15 cellular contexts compared by ENCODE assay signal in the genomic region with DNA sequence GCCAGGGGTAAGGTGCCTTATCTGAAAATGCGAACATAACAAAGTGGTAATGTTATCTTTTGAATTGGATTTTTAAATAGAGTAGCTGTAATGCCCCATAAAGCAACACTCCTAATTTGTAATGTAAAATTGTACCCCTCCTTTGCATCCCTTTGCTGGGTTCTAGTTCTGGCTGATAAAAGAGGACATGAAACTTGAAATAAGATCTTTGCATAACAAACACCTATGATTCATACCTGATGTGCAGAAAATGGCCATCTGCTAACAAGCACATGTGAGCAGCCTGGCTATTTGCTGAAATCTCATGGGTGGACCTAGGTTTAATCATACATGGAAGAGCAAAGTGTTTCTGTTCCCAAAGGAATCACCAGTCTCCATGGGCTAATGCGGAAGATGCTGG.
DNase-seq lines count a peak whose midpoint lies in the region; ATAC-seq and TF ChIP-seq lines count a peak whose summit lies in the region.
"Had no signal": no experiment of that assay in that cellular context is flagged by ENCODE, and none has a peak within 500 bp of the region (broad histone marks: within the 10 kb centered on the region; RNA-seq: fewer than 3 reads in every experiment).

No MANE protein-coding gene starts in this region.

- TF ChIP-seq RAD21 in SK-N-SH (IDR thresholded peaks at IDR 0.05; ENCODE audit: low read length), result no peak

- no peaks in the 10 kb centered on the region for H3K79me2 ChIP-seq in SK-N-SH (ENCODE audit: insufficient read depth)

- no peak overlapping the region for H3K9ac ChIP-seq in SK-N-SH

- no peaks in the 10 kb centered on the region for H3K9me2 ChIP-seq in SK-N-SH

- H2AFZ ChIP-seq in SK-N-SH (ENCODE audit: low read depth), result no peak overlapping the region

- POLR2A ChIA-PET in SK-N-SH (lab: Yijun Ruan, JAX), result no interaction called here

- TF ChIP-seq CTCF in SK-N-SH (IDR thresholded peaks at IDR 0.05), result no peak
- no peak for TF ChIP-seq CTCF in nephron progenitor cell (IDR thresholded peaks at IDR 0.05)
- TF ChIP-seq CTCF in GM13977 (IDR thresholded peaks at IDR 0.05; ENCODE audit: extremely low read depth, insufficient read depth, missing control alignments), result no peak

- H3K4me2 ChIP-seq in SK-N-SH, result no peak overlapping the region
- H3K4me2 ChIP-seq: A549 had no signal

- no peak for DNase-seq in SK-N-SH
- no peak for DNase-seq in activated CD4-positive, CD25-positive, alpha-beta regulatory T cell (lab: John Stamatoyannopoulos, UW)
- no peak for DNase-seq in nephron progenitor cell
- DNase-seq in iPS-NIHi7 (ENCODE audit: extremely low spot score), result no peak
- DNase-seq in GM13977 (ENCODE audit: low spot score), result no peak
- DNase-seq: activated naive CD4-positive, alpha-beta T cell treated with Interleukin-2 at 50 U/mL for 16 hours; NCI-H1092; Peyer's patch; WERI-Rb-1 had no signal

- TF ChIP-seq EP300 in SK-N-SH (IDR thresholded peaks at IDR 0.05; ENCODE audit: borderline replicate concordance in 1 of 2, low read depth in 1 of 2, low read length in 1 of 2), result no peak

- H3K27ac Mint-ChIP-seq in nephron progenitor cell, result no peak overlapping the region

- in situ Hi-C loops in GM13977 (cut with MboI; ENCODE audit: low pct_unique_long_range_greater_than_20kb, low sequenced_read_pairs, unreplicated experiment), result no loop called here

- no peaks in the 10 kb centered on the region for H3K27me3 ChIP-seq in SK-N-SH (ENCODE audit: insufficient read depth)
- H3K27me3 ChIP-seq: Peyer's patch had no signal

- no peak overlapping the region for H3K4me3 Mint-ChIP-seq in nephron progenitor cell

- peaks cover 35% of the 10 kb centered on the region for H3K4me1 Mint-ChIP-seq in nephron progenitor cell

- no peak for ATAC-seq in SK-N-SH treated with all-trans-retinoic acid at 6 μM for 48 hours
- ATAC-seq in HG02759 (IDR thresholded peaks at IDR 0.05; ENCODE audit: unreplicated experiment), result peak; percentile 59
- ATAC-seq in HG03571 (IDR thresholded peaks at IDR 0.05; ENCODE audit: unreplicated experiment), result peak; percentile 60
- ATAC-seq: A549 had no signal

- CTCF ChIA-PET in SK-N-SH (lab: Yijun Ruan, JAX), result interaction anchor here (1.8 to 2.5 kb wide), 2 partner anchors 10 to 19 kb away, joined by 6 to 9 read pairs; no protein-coding TSS in a partner anchor

- H3K9me3 ChIP-seq in SK-N-SH, result no peaks in the 10 kb centered on the region
- H3K9me3 ChIP-seq: A549, Peyer's patch had no signal

- 46% methylated on average over 2 of the region's 2 CpGs for WGBS in SK-N-SH (ENCODE audit: low lambda C conversion rate)

- no peaks in the 10 kb centered on the region for H4K20me1 ChIP-seq in SK-N-SH (ENCODE audit: insufficient read depth)

- peaks cover 6% of the 10 kb centered on the region for H3K36me3 Mint-ChIP-seq in nephron progenitor cell (ENCODE audit: low read depth)

- peaks cover 3 to 6% of the 10 kb centered on the region in 2 experiments; a peak in 3 of 4 replicates for H3K4me1 ChIP-seq in SK-N-SH (ENCODE audit: control insufficient read depth in 1 of 2, insufficient read depth in 2 of 2, low read depth in 1 of 2, low read length in 1 of 2)
- H3K4me1 ChIP-seq: A549, Peyer's patch had no signal

- H3K36me3 ChIP-seq in SK-N-SH (replicated peaks in 1 of 2; ENCODE audit: control insufficient read depth in 1 of 2, insufficient read depth in 2 of 2, low read length in 1 of 2), result no peaks in the 10 kb centered on the region
- H3K36me3 ChIP-seq: Peyer's patch, WERI-Rb-1 had no signal

- no peaks in the 10 kb centered on the region for H3F3A ChIP-seq in SK-N-SH (replicated peaks; ENCODE audit: insufficient read depth)

- H3K4me3 ChIP-seq in SK-N-SH (ENCODE audit: low read depth in 2 of 2, low read length in 1 of 2), result no peak overlapping the region
- H3K4me3 ChIP-seq: A549, coronary artery, Peyer's patch, skin epidermis had no signal

- H3K27ac ChIP-seq in SK-N-SH (ENCODE audit: low read depth in 2 of 2, low read length in 1 of 2), result no peak overlapping the region
- H3K27ac ChIP-seq: A549, coronary artery, Peyer's patch, skin epidermis, WERI-Rb-1 had no signal

- no peaks in the 10 kb centered on the region for H3K27me3 Mint-ChIP-seq in nephron progenitor cell (ENCODE audit: low read depth, poor library complexity)

- H3K9me3 Mint-ChIP-seq in nephron progenitor cell, result peaks cover 8% of the 10 kb centered on the region

TF ChIP-seq in SK-N-SH, 30 proteins besides CTCF, POLR2A, EP300 and RAD21:
- TF ChIP-seq GATA2 (CRISPR knock-in tag; IDR thresholded peaks at IDR 0.05), result peak; percentile 10; the same call in 1 of the 2 replicates
- TF ChIP-seq, protein P1, sequence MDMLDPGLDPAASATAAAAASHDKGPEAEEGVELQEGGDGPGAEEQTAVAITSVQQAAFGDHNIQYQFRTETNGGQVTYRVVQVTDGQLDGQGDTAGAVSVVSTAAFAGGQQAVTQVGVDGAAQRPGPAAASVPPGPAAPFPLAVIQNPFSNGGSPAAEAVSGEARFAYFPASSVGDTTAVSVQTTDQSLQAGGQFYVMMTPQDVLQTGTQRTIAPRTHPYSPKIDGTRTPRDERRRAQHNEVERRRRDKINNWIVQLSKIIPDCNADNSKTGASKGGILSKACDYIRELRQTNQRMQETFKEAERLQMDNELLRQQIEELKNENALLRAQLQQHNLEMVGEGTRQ (IDR thresholded peaks at IDR 0.05; ENCODE audit: borderline replicate concordance, low read depth, low read length), result no peak

TF ChIP-seq in SK-N-SH treated with all-trans-retinoic acid at 6 μM for 48 hours, 23 proteins besides CTCF, POLR2A, EP300 and RAD21 (continues in another document):
- TF ChIP-seq, protein P2, sequence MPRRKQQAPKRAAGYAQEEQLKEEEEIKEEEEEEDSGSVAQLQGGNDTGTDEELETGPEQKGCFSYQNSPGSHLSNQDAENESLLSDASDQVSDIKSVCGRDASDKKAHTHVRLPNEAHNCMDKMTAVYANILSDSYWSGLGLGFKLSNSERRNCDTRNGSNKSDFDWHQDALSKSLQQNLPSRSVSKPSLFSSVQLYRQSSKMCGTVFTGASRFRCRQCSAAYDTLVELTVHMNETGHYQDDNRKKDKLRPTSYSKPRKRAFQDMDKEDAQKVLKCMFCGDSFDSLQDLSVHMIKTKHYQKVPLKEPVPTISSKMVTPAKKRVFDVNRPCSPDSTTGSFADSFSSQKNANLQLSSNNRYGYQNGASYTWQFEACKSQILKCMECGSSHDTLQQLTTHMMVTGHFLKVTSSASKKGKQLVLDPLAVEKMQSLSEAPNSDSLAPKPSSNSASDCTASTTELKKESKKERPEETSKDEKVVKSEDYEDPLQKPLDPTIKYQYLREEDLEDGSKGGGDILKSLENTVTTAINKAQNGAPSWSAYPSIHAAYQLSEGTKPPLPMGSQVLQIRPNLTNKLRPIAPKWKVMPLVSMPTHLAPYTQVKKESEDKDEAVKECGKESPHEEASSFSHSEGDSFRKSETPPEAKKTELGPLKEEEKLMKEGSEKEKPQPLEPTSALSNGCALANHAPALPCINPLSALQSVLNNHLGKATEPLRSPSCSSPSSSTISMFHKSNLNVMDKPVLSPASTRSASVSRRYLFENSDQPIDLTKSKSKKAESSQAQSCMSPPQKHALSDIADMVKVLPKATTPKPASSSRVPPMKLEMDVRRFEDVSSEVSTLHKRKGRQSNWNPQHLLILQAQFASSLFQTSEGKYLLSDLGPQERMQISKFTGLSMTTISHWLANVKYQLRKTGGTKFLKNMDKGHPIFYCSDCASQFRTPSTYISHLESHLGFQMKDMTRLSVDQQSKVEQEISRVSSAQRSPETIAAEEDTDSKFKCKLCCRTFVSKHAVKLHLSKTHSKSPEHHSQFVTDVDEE (CRISPR knock-in tag; IDR thresholded peaks at IDR 0.05), result no peak
- TF ChIP-seq ZNF70 (CRISPR knock-in tag; IDR thresholded peaks at IDR 0.05) (no peak), ZC3H10 (CRISPR knock-in tag; IDR thresholded peaks at IDR 0.05) (no peak), PPARA (CRISPR knock-in tag; IDR thresholded peaks at IDR 0.05; ENCODE audit: borderline replicate concordance) (no peak), GLIS3 (CRISPR knock-in tag; IDR thresholded peaks at IDR 0.05) (no peak), ZFP30 (CRISPR knock-in tag; IDR thresholded peaks at IDR 0.05) (no peak), ESRRG (CRISPR knock-in tag; IDR thresholded peaks at IDR 0.05) (no peak), ZNF8 (CRISPR knock-in tag; IDR thresholded peaks at IDR 0.05) (no peak)
- TF ChIP-seq, protein P3, sequence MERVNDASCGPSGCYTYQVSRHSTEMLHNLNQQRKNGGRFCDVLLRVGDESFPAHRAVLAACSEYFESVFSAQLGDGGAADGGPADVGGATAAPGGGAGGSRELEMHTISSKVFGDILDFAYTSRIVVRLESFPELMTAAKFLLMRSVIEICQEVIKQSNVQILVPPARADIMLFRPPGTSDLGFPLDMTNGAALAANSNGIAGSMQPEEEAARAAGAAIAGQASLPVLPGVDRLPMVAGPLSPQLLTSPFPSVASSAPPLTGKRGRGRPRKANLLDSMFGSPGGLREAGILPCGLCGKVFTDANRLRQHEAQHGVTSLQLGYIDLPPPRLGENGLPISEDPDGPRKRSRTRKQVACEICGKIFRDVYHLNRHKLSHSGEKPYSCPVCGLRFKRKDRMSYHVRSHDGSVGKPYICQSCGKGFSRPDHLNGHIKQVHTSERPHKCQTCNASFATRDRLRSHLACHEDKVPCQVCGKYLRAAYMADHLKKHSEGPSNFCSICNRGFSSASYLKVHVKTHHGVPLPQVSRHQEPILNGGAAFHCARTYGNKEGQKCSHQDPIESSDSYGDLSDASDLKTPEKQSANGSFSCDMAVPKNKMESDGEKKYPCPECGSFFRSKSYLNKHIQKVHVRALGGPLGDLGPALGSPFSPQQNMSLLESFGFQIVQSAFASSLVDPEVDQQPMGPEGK (CRISPR knock-in tag; IDR thresholded peaks at IDR 0.05; ENCODE audit: borderline replicate concordance), result no peak
- TF ChIP-seq, protein P4, sequence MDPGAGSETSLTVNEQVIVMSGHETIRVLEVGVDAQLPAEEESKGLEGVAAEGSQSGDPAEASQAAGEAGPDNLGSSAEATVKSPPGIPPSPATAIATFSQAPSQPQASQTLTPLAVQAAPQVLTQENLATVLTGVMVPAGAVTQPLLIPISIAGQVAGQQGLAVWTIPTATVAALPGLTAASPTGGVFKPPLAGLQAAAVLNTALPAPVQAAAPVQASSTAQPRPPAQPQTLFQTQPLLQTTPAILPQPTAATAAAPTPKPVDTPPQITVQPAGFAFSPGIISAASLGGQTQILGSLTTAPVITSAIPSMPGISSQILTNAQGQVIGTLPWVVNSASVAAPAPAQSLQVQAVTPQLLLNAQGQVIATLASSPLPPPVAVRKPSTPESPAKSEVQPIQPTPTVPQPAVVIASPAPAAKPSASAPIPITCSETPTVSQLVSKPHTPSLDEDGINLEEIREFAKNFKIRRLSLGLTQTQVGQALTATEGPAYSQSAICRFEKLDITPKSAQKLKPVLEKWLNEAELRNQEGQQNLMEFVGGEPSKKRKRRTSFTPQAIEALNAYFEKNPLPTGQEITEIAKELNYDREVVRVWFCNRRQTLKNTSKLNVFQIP (CRISPR knock-in tag; IDR thresholded peaks at IDR 0.05; ENCODE audit: borderline replicate concordance, low read depth), result no peak
